In genomic region chr1:151994956-151995355, GRCh38 we compare ENCODE assay signal across 8 cellular contexts. TPM values are rescaled to one million over a fixed set of nuclear protein-coding genes. Genes with fewer than 3 reads are reported as not detected.
A peak's percentile ranks its signal among the peaks of the same experiment; 100 is the strongest.
DNase-seq lines count a peak whose midpoint lies in the region; ATAC-seq and TF ChIP-seq lines count a peak whose summit lies in the region.

No MANE protein-coding gene starts in this region.

- no peak for ATAC-seq in GM19035 (IDR thresholded peaks at IDR 0.05; ENCODE audit: unreplicated experiment)
- no peak for ATAC-seq in GM18520 (IDR thresholded peaks at IDR 0.05; ENCODE audit: unreplicated experiment)

- intact Hi-C loops in colonic mucosa (cut with DNase I), result no loop called here

- H3K4me1 ChIP-seq in CD8-positive, alpha-beta memory T cell (ENCODE audit: insufficient read depth, low read length), result peaks cover 33% of the 10 kb centered on the region
- peaks cover 12% of the 10 kb centered on the region for H3K4me1 ChIP-seq in colonic mucosa

- TF ChIP-seq CTCF in colonic mucosa (IDR thresholded peaks at IDR 0.05), result no peak
- no peak for TF ChIP-seq CTCF in nephron progenitor cell (IDR thresholded peaks at IDR 0.05)

- H3K4me3 ChIP-seq in CD8-positive, alpha-beta memory T cell (ENCODE audit: low read length), result no peak overlapping the region
- H3K4me3 ChIP-seq in colonic mucosa, result no peak overlapping the region

- H3K27ac ChIP-seq in CD8-positive, alpha-beta memory T cell (ENCODE audit: low read depth, low read length), result no peak overlapping the region
- H3K27ac ChIP-seq in colonic mucosa, result peak overlapping the region; percentile 99

- no peaks in the 10 kb centered on the region for H3K9me3 Mint-ChIP-seq in CD8-positive, alpha-beta memory T cell
- H3K9me3 Mint-ChIP-seq in nephron progenitor cell, result no peaks in the 10 kb centered on the region

- H3K27me3 ChIP-seq in CD8-positive, alpha-beta memory T cell (ENCODE audit: insufficient read depth, low read length, poor library complexity, severe bottlenecking), result no peaks in the 10 kb centered on the region
- H3K27me3 ChIP-seq in colonic mucosa, result no peaks in the 10 kb centered on the region

- H3K27me3 Mint-ChIP-seq in CD8-positive, alpha-beta memory T cell, result no peaks in the 10 kb centered on the region
- H3K27me3 Mint-ChIP-seq in nephron progenitor cell (ENCODE audit: low read depth, poor library complexity), result peaks cover 8% of the 10 kb centered on the region

- no peak for DNase-seq in CD8-positive, alpha-beta memory T cell
- DNase-seq in M059J (ENCODE audit: low read depth) (peak; percentile 98), colonic mucosa (peak; percentile 41), nephron progenitor cell (no peak), GDM1 (lab: John Stamatoyannopoulos, UW) (no peak), ureter (ENCODE audit: low spot score) (no peak)

- H3K4me3 Mint-ChIP-seq in CD8-positive, alpha-beta memory T cell, result peak overlapping the region in 6 of 7 donors; percentile 9 to 66 (median 52)
- peak overlapping the region; percentile 41 for H3K4me3 Mint-ChIP-seq in nephron progenitor cell

- CTCF ChIA-PET in CD8-positive, alpha-beta memory T cell (lab: Charles Lee), result interaction anchor here (2.0 to 19.1 kb wide), 5 partner anchors 7 to 60 kb away, joined by 9 to 339 read pairs (median 15); no protein-coding TSS in a partner anchor

- peaks cover 38 to 48% (median 38%) of the 10 kb centered on the region in 3 donors for H3K4me1 Mint-ChIP-seq in CD8-positive, alpha-beta memory T cell
- H3K4me1 Mint-ChIP-seq in nephron progenitor cell, result peaks cover 43% of the 10 kb centered on the region

- peak overlapping the region; percentile 64 to 98 (median 90) for H3K27ac Mint-ChIP-seq in CD8-positive, alpha-beta memory T cell
- no peak overlapping the region for H3K27ac Mint-ChIP-seq in nephron progenitor cell

- H3K9ac ChIP-seq in colonic mucosa (ENCODE audit: low read depth in 2 of 2, low read length in 2 of 2), result peak overlapping the region in 1 of 2 donors; percentile 71

- peaks cover 0 to 19% (median 0%) of the 10 kb centered on the region in 3 donors for H3K36me3 Mint-ChIP-seq in CD8-positive, alpha-beta memory T cell
- H3K36me3 Mint-ChIP-seq in nephron progenitor cell (ENCODE audit: low read depth), result no peaks in the 10 kb centered on the region

- H3K9me3 ChIP-seq in CD8-positive, alpha-beta memory T cell (ENCODE audit: low read length), result no peaks in the 10 kb centered on the region
- H3K9me3 ChIP-seq in colonic mucosa, result no peaks in the 10 kb centered on the region

- no peaks in the 10 kb centered on the region for H3K36me3 ChIP-seq in CD8-positive, alpha-beta memory T cell (ENCODE audit: insufficient read depth, low read length)
- no peaks in the 10 kb centered on the region for H3K36me3 ChIP-seq in colonic mucosa

- POLR2A ChIA-PET in CD8-positive, alpha-beta memory T cell (lab: Charles Lee), result no interaction called here

RNA-seq across cellular contexts. Expression of gene S100A10, which starts 1.3 kb away (rescaled TPM):
- total RNA-seq in CD8-positive, alpha-beta memory T cell, result 100 to 1,000 TPM; 263 to 279 TPM
- polyA plus RNA-seq in CD8-positive, alpha-beta memory T cell, result 1,167 TPM
- 120 and 154 TPM in 2 replicates for total RNA-seq in M059J (2014; rRNA removed; shearing (Covaris generic))
- total RNA-seq in colonic mucosa (1,000 to 10,000 TPM; 1,313 to 1,485 TPM), ureter (152 TPM)

RNA-seq across cellular contexts. Expression of gene S100A11, which starts 41.8 kb away (rescaled TPM):
- 100 to 1,000 TPM; 257 to 262 TPM for total RNA-seq in CD8-positive, alpha-beta memory T cell
- polyA plus RNA-seq in CD8-positive, alpha-beta memory T cell, result 554 TPM
- total RNA-seq in M059J (2014; rRNA removed; shearing (Covaris generic)), result 784 and 824 TPM in 2 replicates
- total RNA-seq in colonic mucosa (100 to 1,000 TPM; 194 to 260 TPM), ureter (1,471 TPM)

Comparison
In these comparisons a context has a peak if more than half of its experiments do, and no peak if none do; other contexts are left out.
1. DNase-seq: peak in M059J (single experiment) and colonic mucosa (single experiment); none in CD8-positive, alpha-beta memory T cell (0 of 5), nephron progenitor cell (single experiment), GDM1 (single experiment) and ureter (single experiment).